ENCODE assay signal across 12 cellular contexts in the genomic region with DNA sequence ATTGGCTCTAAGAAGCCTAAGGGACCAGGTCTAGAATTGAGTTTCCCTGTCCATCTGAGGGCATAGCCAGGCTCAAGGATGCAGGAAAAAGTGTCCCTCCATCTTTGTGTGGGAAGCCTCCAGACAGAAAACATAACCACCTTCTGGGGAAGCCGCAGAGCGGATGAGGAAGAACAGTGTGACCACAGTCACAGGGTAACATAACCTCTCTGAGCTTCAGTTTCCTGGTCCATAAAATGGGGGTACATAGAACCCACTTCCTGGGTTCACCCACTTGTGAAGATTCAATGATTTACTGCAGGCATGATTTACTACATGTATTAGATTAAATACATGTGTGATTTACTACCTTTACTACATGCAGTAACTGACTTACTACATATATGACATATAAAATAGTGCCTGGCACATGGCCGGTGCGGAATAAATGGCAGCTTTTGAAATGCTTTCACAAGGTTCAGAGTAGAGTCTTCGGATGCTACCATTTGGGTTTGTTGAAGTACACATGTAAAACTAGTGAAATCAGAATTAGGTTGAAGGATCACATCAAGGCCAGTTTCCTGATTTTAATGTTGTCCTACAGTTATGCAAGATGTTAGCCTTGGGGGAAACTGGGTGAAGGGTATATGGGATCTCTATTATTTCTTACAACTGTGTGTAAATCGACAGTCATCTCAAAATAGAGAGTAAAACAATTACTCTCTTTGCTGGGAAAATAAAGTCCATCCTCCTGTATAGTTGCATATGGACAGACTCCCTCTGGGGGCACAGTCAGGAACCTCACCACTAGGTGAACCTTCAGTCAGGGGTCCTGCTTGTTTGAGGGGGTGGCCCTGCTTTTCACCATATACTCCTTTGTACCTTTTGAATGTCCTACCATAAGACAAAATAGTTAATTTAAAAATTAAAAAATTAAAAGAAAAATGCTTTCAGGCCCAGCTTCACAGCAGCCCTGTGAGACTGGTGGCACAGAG.
DNase-seq lines count a peak whose midpoint lies in the region; ATAC-seq and TF ChIP-seq lines count a peak whose summit lies in the region.
"Had no signal": no experiment of that assay in that cellular context is flagged by ENCODE, and none has a peak within 500 bp of the region (broad histone marks: within the 10 kb centered on the region; RNA-seq: fewer than 3 reads in every experiment).

No MANE protein-coding gene starts in this region.

- H3K27me3 ChIP-seq in vagina: no peaks in the 10 kb centered on the region

- intact Hi-C loops in natural killer cell (cut with micrococcal nuclease): no loop called here
- intact Hi-C loops in vagina (cut with DNase I): loop anchor here (5.0 kb wide), 1 partner anchor 86 kb away; a partner anchor contains a TSS

- H3K4me3 ChIP-seq in LNCaP clone FGC (ENCODE audit: low read depth, low read length) (no peak overlapping the region), cardiac fibroblast (replicated peaks in 1 of 2; ENCODE audit: low read depth in 2 of 2, low read length in 2 of 2) (no peak overlapping the region), vagina (no peak overlapping the region)
- H3K4me3 ChIP-seq: skin epidermis had no signal

- DNase-seq in ELR (ENCODE audit: low read depth): peak; percentile 36
- no peak for DNase-seq in LNCaP clone FGC (ENCODE audit: low read depth)
- peak in 1 of 2 donors; percentile 11 for DNase-seq in cardiac fibroblast (ENCODE audit: low read depth in 2 of 2)
- no peak for DNase-seq in natural killer cell
- no peak for DNase-seq in pons (ENCODE audit: low spot score)
- DNase-seq in NCI-H2029 treated with DMSO at 0.1 percent for 48 hours (lab: John Stamatoyannopoulos, UW): no peak
- DNase-seq in vagina (ENCODE audit: extremely low spot score in 2 of 2): no peak
- DNase-seq: activated naive CD4-positive, alpha-beta T cell treated with anti-CD3 and anti-CD28 coated beads, Interleukin-2, amount 50 U/mL, for 16 hours; midbrain; stimulated activated naive CD4-positive, alpha-beta T cell treated with Interleukin-2 at 50 U/mL for 16 hours had no signal

- no peak overlapping the region for H3K4me3 Mint-ChIP-seq in natural killer cell

- peak; percentile 39 to 82 (median 60) for ATAC-seq in natural killer cell
- no peak for ATAC-seq in HG03196 (IDR thresholded peaks at IDR 0.05; ENCODE audit: unreplicated experiment)

- H3K4me1 ChIP-seq in vagina: no peaks in the 10 kb centered on the region

- no peaks in the 10 kb centered on the region for H3K9me3 Mint-ChIP-seq in natural killer cell

- no peak for TF ChIP-seq POLR2A in vagina (IDR thresholded peaks at IDR 0.05)

- TF ChIP-seq CTCF in LNCaP clone FGC (IDR thresholded peaks at IDR 0.05; ENCODE audit: control insufficient read depth, extremely low read depth, insufficient read depth) (peak; percentile 26; the same call in 1 of the 2 replicates), cardiac fibroblast (IDR thresholded peaks at IDR 0.05; ENCODE audit: low read depth, low read length) (peak; percentile 55), natural killer cell (IDR thresholded peaks at IDR 0.05) (no peak), vagina (IDR thresholded peaks at IDR 0.05) (no peak)

- no peaks in the 10 kb centered on the region for H3K36me3 ChIP-seq in vagina

- no peak overlapping the region for H3K27ac ChIP-seq in vagina
- H3K27ac ChIP-seq: skin epidermis had no signal

- H3K36me3 Mint-ChIP-seq in natural killer cell: no peaks in the 10 kb centered on the region

- H3K9me3 ChIP-seq in vagina: no peaks in the 10 kb centered on the region

- no peak overlapping the region for H3K27ac Mint-ChIP-seq in natural killer cell

- H3K27me3 Mint-ChIP-seq in natural killer cell (ENCODE audit: low read depth in 2 of 2): peaks cover 36 to 54% of the 10 kb centered on the region in 2 donors

- peaks cover 12 to 43% of the 10 kb centered on the region in 2 donors for H3K4me1 Mint-ChIP-seq in natural killer cell

Comparison
In these comparisons a context has a peak if more than half of its experiments do, and no peak if none do; other contexts are left out.
1. CTCF ChIP-seq: peak in LNCaP clone FGC (single experiment) and cardiac fibroblast (single experiment); none in natural killer cell (single experiment) and vagina (0 of 3).